8 cellular contexts compared by ENCODE assay signal in the genomic region with DNA sequence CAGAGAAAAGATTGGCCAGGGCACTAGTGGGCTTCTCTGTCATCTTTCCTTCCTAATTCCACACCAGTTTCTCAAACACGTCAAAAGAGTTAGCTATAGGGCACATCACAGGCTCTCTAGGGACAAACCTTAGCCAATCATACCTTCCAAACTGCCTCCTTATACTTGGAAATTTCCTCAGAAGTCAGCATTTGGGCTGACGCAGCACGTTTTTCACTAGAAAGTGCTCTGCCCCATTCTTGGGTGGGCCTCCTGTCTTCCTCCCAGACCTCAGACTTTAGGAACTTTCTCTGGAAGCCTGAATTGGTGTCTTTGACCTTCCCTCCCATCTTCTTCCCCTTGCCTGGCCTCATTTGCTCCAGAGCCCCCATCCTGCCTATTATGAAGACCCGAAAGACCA. TPM values are rescaled to one million over a fixed set of nuclear protein-coding genes. Genes with fewer than 3 reads are reported as not detected.
A peak's percentile ranks its signal among the peaks of the same experiment; 100 is the strongest.
DNase-seq lines count a peak whose midpoint lies in the region; ATAC-seq, FAIRE-seq and TF ChIP-seq lines count a peak whose summit lies in the region.

No MANE protein-coding gene starts in this region.

- no peak for DNase-seq in activated CD4-positive, alpha-beta T cell treated with anti-CD3 and anti-CD28 coated beads for 36 hours
- no peak for DNase-seq in activated CD4-positive, alpha-beta T cell treated with anti-CD3 and anti-CD28 coated beads for 4 hours
- DNase-seq in ascending aorta (ENCODE audit: low spot score in 2 of 2), result no peak
- no peak for DNase-seq in HepG2 (ENCODE audit: low spot score)
- no peak for DNase-seq in suprapubic skin (ENCODE audit: low spot score in 2 of 2)
- no peak for DNase-seq in OCI-M1 (lab: John Stamatoyannopoulos, UW)
- DNase-seq in effector CD8-positive, alpha-beta T cell (lab: John Stamatoyannopoulos, UW), result no peak

- H3K36me3 ChIP-seq in ascending aorta (peaks cover 22 to 32% of the 10 kb centered on the region in 2 donors), HepG2 (replicated peaks in 1 of 2; ENCODE audit: control insufficient read depth in 1 of 2, insufficient read depth in 2 of 2, low read length in 2 of 2) (peaks cover 4 to 12% of the 10 kb centered on the region in 2 experiments; a peak in 3 of 5 replicates), suprapubic skin (peaks cover 29% of the 10 kb centered on the region)

- H3K27me3 ChIP-seq in ascending aorta, result no peaks in the 10 kb centered on the region
- H3K27me3 ChIP-seq in HepG2 (ENCODE audit: control insufficient read depth in 1 of 2, insufficient read depth in 2 of 2, low read length in 2 of 2), result no peaks in the 10 kb centered on the region; a peak in 1 of 5 replicates
- H3K27me3 ChIP-seq in suprapubic skin, result peaks cover 8% of the 10 kb centered on the region

- TF ChIP-seq EP300 in HepG2 (IDR thresholded peaks at IDR 0.05; ENCODE audit: low read depth in 2 of 2, low read length in 2 of 2), result no peak
- TF ChIP-seq EP300 in HepG2 (CRISPR knock-in tag; IDR thresholded peaks at IDR 0.05; ENCODE audit: borderline replicate concordance), result no peak
- no peak for TF ChIP-seq EP300 in suprapubic skin (IDR thresholded peaks at IDR 0.05)

- H3K79me2 ChIP-seq in HepG2 (ENCODE audit: insufficient read depth, low read length), result no peaks in the 10 kb centered on the region

- peaks cover 8% of the 10 kb centered on the region for H3K27me3 Mint-ChIP-seq in activated CD4-positive, alpha-beta T cell treated with anti-CD3 and anti-CD28 coated beads for 36 hours

- in situ Hi-C loops in HepG2 (cut with HindIII; ENCODE audit: extremely low pct_ligation_motif_present, low pct_unique_long_range_greater_than_20kb), result no loop called here

- peak overlapping the region; percentile 78 for H3K9ac ChIP-seq in HepG2 (ENCODE audit: insufficient read depth, low read depth, low read length)

- no peaks in the 10 kb centered on the region for H4K20me1 ChIP-seq in HepG2 (ENCODE audit: insufficient read depth, low read length)

- POLR2A ChIA-PET in activated CD4-positive, alpha-beta T cell treated with anti-CD3 and anti-CD28 coated beads for 36 hours (lab: Charles Lee), result interaction anchor here (1.4 kb wide), 1 partner anchor 18 kb away, joined by 6 read pairs; no protein-coding TSS in a partner anchor
- POLR2A ChIA-PET in HepG2 (lab: Yijun Ruan, JAX), result interaction anchor here (1.3 to 5.9 kb wide), 12 partner anchors 8 to 99 kb away, joined by 5 to 141 read pairs (median 12); a partner anchor contains a TSS

- no peak for FAIRE-seq in HepG2 (lab: Jason Lieb, UNC)

- TF ChIP-seq RAD21 in HepG2 (CRISPR knock-in tag; IDR thresholded peaks at IDR 0.05), result no peak

- TF ChIP-seq POLR2A in HepG2 (IDR thresholded peaks at IDR 0.05; ENCODE audit: insufficient read depth in 1 of 2, low read depth in 2 of 2, low read length in 2 of 2), result no peak
- no peak for TF ChIP-seq POLR2A in suprapubic skin (IDR thresholded peaks at IDR 0.05)

- H3K9me3 Mint-ChIP-seq in activated CD4-positive, alpha-beta T cell treated with anti-CD3 and anti-CD28 coated beads for 36 hours (ENCODE audit: low read depth), result no peaks in the 10 kb centered on the region

- H3K4me1 ChIP-seq in ascending aorta (peaks cover 0 to 18% of the 10 kb centered on the region in 2 donors), HepG2 (ENCODE audit: insufficient read depth, low read length) (peaks cover 57% of the 10 kb centered on the region), suprapubic skin (peaks cover 19% of the 10 kb centered on the region)

- WGBS in HepG2 (ENCODE audit: low lambda C conversion rate), result 69% methylated on average over 4 of the region's 4 CpGs
- 47% methylated on average over 4 of the region's 4 CpGs for WGBS in suprapubic skin

- ATAC-seq in activated CD4-positive, alpha-beta T cell treated with anti-CD3 and anti-CD28 coated beads for 36 hours, result no peak
- no peak for ATAC-seq in HepG2
- no peak for ATAC-seq in HG02870 (IDR thresholded peaks at IDR 0.05; ENCODE audit: unreplicated experiment)

- H3K4me3 ChIP-seq in ascending aorta (peak overlapping the region; percentile 56 to 64), HepG2 (replicated peaks in 1 of 3; ENCODE audit: insufficient read depth in 1 of 3, low read depth in 2 of 3, low read length in 3 of 3) (peak overlapping the region; percentile 51 to 74 (median 52); a peak in 5 of 6 replicates), suprapubic skin (peak overlapping the region; percentile 58)

- H3K4me1 Mint-ChIP-seq in activated CD4-positive, alpha-beta T cell treated with anti-CD3 and anti-CD28 coated beads for 36 hours, result peaks cover 21% of the 10 kb centered on the region

- H2AFZ ChIP-seq in HepG2 (ENCODE audit: low read length), result no peak overlapping the region

- H3K27ac ChIP-seq in ascending aorta (peak overlapping the region; percentile 87 to 93), HepG2 (ENCODE audit: extremely low read length, insufficient read depth, low read length) (peak overlapping the region; percentile 87), suprapubic skin (peak overlapping the region; percentile 87)

- TF ChIP-seq CTCF in ascending aorta (IDR thresholded peaks at IDR 0.05) (no peak), HepG2 (CRISPR knock-in tag; IDR thresholded peaks at IDR 0.05) (no peak), suprapubic skin (IDR thresholded peaks at IDR 0.05) (no peak)

- BruUV-seq in HepG2 (replicated peaks; lab: Mats Ljungman, UMichigan), result no TSS peak

- CTCF ChIA-PET in activated CD4-positive, alpha-beta T cell treated with anti-CD3 and anti-CD28 coated beads for 36 hours (lab: Charles Lee), result interaction anchor here (0.5 to 25.2 kb wide), 11 partner anchors 11 to 353 kb away, joined by 3 to 526 read pairs (median 18); a partner anchor contains a TSS
- CTCF ChIA-PET in HepG2 (lab: Yijun Ruan, JAX; ENCODE audit: low intra/inter-chr PET ratio, low total read pairs), result interaction anchor here (1.1 to 4.2 kb wide), 3 partner anchors 14 to 25 kb away, joined by 3 to 45 read pairs (median 11); no protein-coding TSS in a partner anchor

- intact Hi-C loops in activated CD4-positive, alpha-beta T cell treated with anti-CD3 and anti-CD28 coated beads for 36 hours (cut with DNase I, micrococcal nuclease), result loop anchor here (1.0 to 5.0 kb wide), 7 partner anchors 10 to 310 kb away; a partner anchor contains a TSS
- intact Hi-C loops in ascending aorta (cut with DNase I) (loop anchor here (1.0 to 2.0 kb wide), 3 partner anchors 11 to 43 kb away; a partner anchor contains a TSS), HepG2 (cut with micrococcal nuclease; ENCODE audit: unreplicated experiment) (no loop called here)

- peak overlapping the region; percentile 79 for H3K27ac Mint-ChIP-seq in activated CD4-positive, alpha-beta T cell treated with anti-CD3 and anti-CD28 coated beads for 36 hours

- peak overlapping the region; percentile 89 for H3K4me2 ChIP-seq in HepG2 (ENCODE audit: low read depth, low read length)

- peak overlapping the region; percentile 79 for H3K4me3 Mint-ChIP-seq in activated CD4-positive, alpha-beta T cell treated with anti-CD3 and anti-CD28 coated beads for 36 hours

- H3K9me3 ChIP-seq in ascending aorta (no peaks in the 10 kb centered on the region), HepG2 (ENCODE audit: low read length) (no peaks in the 10 kb centered on the region), suprapubic skin (no peaks in the 10 kb centered on the region)

- no peaks in the 10 kb centered on the region for H3K36me3 Mint-ChIP-seq in activated CD4-positive, alpha-beta T cell treated with anti-CD3 and anti-CD28 coated beads for 36 hours (ENCODE audit: low read depth)

RNA-seq across cellular contexts. Expression of a gene that starts 11.1 kb away (rescaled TPM):
- total RNA-seq in activated CD4-positive, alpha-beta T cell treated with anti-CD3 and anti-CD28 coated beads for 36 hours, result 10 to 100 TPM; 30.0 to 37.7 TPM
- 72.4 TPM for total RNA-seq in ascending aorta
- total RNA-seq in HepG2 (2016; rRNA removed; fragmentation: Illumina TruSeq; extraction: Trizol), result 11.9 and 16.8 TPM in 2 replicates
- total RNA-seq in HepG2 (2016; cell fraction: cytosol; rRNA removed; fragmentation: Illumina TruSeq; extraction: Trizol; ENCODE audit: low read depth), result 2.4 and 4.1 TPM in 2 replicates
- 10.6 and 15.0 TPM in 2 replicates for total RNA-seq in HepG2 (2016; cell fraction: insoluble cytoplasmic fraction; rRNA removed; fragmentation: Illumina TruSeq; extraction: Trizol)
- total RNA-seq in HepG2 (2016; cell fraction: membrane; rRNA removed; fragmentation: Illumina TruSeq; extraction: Trizol), result 9.3 and 10.0 TPM in 2 replicates
- total RNA-seq in HepG2 (2016; cell fraction: nucleus; rRNA removed; fragmentation: Illumina TruSeq; extraction: Trizol), result 18.9 and 21.6 TPM in 2 replicates
- polyA plus RNA-seq in HepG2 (2011; rRNA removed), result 71.5 and 86.1 TPM in 2 replicates
- 38.5 and 39.6 TPM in 2 replicates for polyA plus RNA-seq in HepG2 (2011; cell fraction: cytosol; rRNA removed)
- 337 and 354 TPM in 2 replicates for polyA plus RNA-seq in HepG2 (2011; cell fraction: nucleus; rRNA removed)
- polyA plus RNA-seq in HepG2 (2012), result 24.0 and 38.4 TPM in 2 replicates
- polyA plus RNA-seq in HepG2 (2016; cell fraction: cytosol; fragmentation: Illumina TruSeq; extraction: Trizol; ENCODE audit: low read depth), result 3.0 and 4.5 TPM in 2 replicates
- polyA plus RNA-seq in HepG2 (2016; cell fraction: insoluble cytoplasmic fraction; fragmentation: Illumina TruSeq; extraction: Trizol; ENCODE audit: low read depth), result 14.7 and 15.8 TPM in 2 replicates
- 9.2 and 10.1 TPM in 2 replicates for polyA plus RNA-seq in HepG2 (2016; cell fraction: membrane; fragmentation: Illumina TruSeq; extraction: Trizol; ENCODE audit: low read depth)
- 49.5 and 57.7 TPM in 2 replicates for polyA plus RNA-seq in HepG2 (2016; cell fraction: nucleus; fragmentation: Illumina TruSeq; extraction: Trizol; ENCODE audit: insufficient read depth, low read depth)
- polyA minus RNA-seq in HepG2 (2011; rRNA and poly(A)+ RNA removed; ENCODE audit: low replicate concordance), result 78.6 and 219 TPM in 2 replicates
- 20.9 and 30.7 TPM in 2 replicates for polyA minus RNA-seq in HepG2 (2011; cell fraction: cytosol; rRNA and poly(A)+ RNA removed)
- 46.2 and 58.2 TPM in 2 replicates for polyA minus RNA-seq in HepG2 (2011; cell fraction: nucleus; rRNA and poly(A)+ RNA removed)
- 100 to 1,000 TPM in 1 of 4 donors, 10 to 100 TPM in 3; 57.6 to 296 (median 74.3) TPM for total RNA-seq in suprapubic skin

RNA-seq across cellular contexts. Expression of a gene that starts 11.2 kb away (rescaled TPM):
- under 1 TPM; 0.28 to 0.32 TPM for total RNA-seq in activated CD4-positive, alpha-beta T cell treated with anti-CD3 and anti-CD28 coated beads for 36 hours
- 0.53 TPM for total RNA-seq in ascending aorta
- total RNA-seq in HepG2 (2016; rRNA removed; fragmentation: Illumina TruSeq; extraction: Trizol), result 0.60 and 0.73 TPM in 2 replicates
- total RNA-seq in HepG2 (2016; cell fraction: cytosol; rRNA removed; fragmentation: Illumina TruSeq; extraction: Trizol; ENCODE audit: low read depth), result 0.51 and 0.62 TPM in 2 replicates
- total RNA-seq in HepG2 (2016; cell fraction: insoluble cytoplasmic fraction; rRNA removed; fragmentation: Illumina TruSeq; extraction: Trizol), result 0.42 and 1.1 TPM in 2 replicates
- total RNA-seq in HepG2 (2016; cell fraction: membrane; rRNA removed; fragmentation: Illumina TruSeq; extraction: Trizol), result 0.40 and 0.65 TPM in 2 replicates
- 1.1 and 1.3 TPM in 2 replicates for total RNA-seq in HepG2 (2016; cell fraction: nucleus; rRNA removed; fragmentation: Illumina TruSeq; extraction: Trizol)
- 0.58 and 0.78 TPM in 2 replicates for polyA plus RNA-seq in HepG2 (2011; rRNA removed)
- 0.42 TPM in 2 replicates for polyA plus RNA-seq in HepG2 (2011; cell fraction: cytosol; rRNA removed)
- polyA plus RNA-seq in HepG2 (2011; cell fraction: nucleus; rRNA removed), result 3.9 and 4.2 TPM in 2 replicates
- polyA plus RNA-seq in HepG2 (2012), result 1.4 and 1.9 TPM in 2 replicates
- 0.14 and 0.16 TPM in 2 replicates for polyA plus RNA-seq in HepG2 (2016; cell fraction: cytosol; fragmentation: Illumina TruSeq; extraction: Trizol; ENCODE audit: low read depth)
- 0.49 and 0.68 TPM in 2 replicates for polyA plus RNA-seq in HepG2 (2016; cell fraction: insoluble cytoplasmic fraction; fragmentation: Illumina TruSeq; extraction: Trizol; ENCODE audit: low read depth)
- 0.29 and 0.30 TPM in 2 replicates for polyA plus RNA-seq in HepG2 (2016; cell fraction: membrane; fragmentation: Illumina TruSeq; extraction: Trizol; ENCODE audit: low read depth)
- polyA plus RNA-seq in HepG2 (2016; cell fraction: nucleus; fragmentation: Illumina TruSeq; extraction: Trizol; ENCODE audit: insufficient read depth, low read depth), result 1.2 and 1.4 TPM in 2 replicates
- polyA minus RNA-seq in HepG2 (2011; rRNA and poly(A)+ RNA removed; ENCODE audit: low replicate concordance), result 1.4 and 3.3 TPM in 2 replicates
- polyA minus RNA-seq in HepG2 (2011; cell fraction: cytosol; rRNA and poly(A)+ RNA removed), result 0.49 TPM in 1 of 2 replicates, not detected in the other
- 1.2 and 1.3 TPM in 2 replicates for polyA minus RNA-seq in HepG2 (2011; cell fraction: nucleus; rRNA and poly(A)+ RNA removed)
- total RNA-seq in suprapubic skin, result 1 to 10 TPM; 1.2 to 6.0 (median 1.8) TPM

RNA-seq across cellular contexts. Expression of a gene that starts 19.7 kb away (rescaled TPM):
- under 1 TPM; 0.47 to 0.57 TPM for total RNA-seq in activated CD4-positive, alpha-beta T cell treated with anti-CD3 and anti-CD28 coated beads for 36 hours
- total RNA-seq in ascending aorta (5.7 TPM), HepG2 (2016; rRNA removed; fragmentation: Illumina TruSeq; extraction: Trizol) (18.0 and 27.7 TPM in 2 replicates), suprapubic skin (1 to 10 TPM; 1.6 to 4.2 (median 2.5) TPM)
- 8.5 and 8.9 TPM in 2 replicates for total RNA-seq in HepG2 (2016; cell fraction: cytosol; rRNA removed; fragmentation: Illumina TruSeq; extraction: Trizol; ENCODE audit: low read depth)
- total RNA-seq in HepG2 (2016; cell fraction: insoluble cytoplasmic fraction; rRNA removed; fragmentation: Illumina TruSeq; extraction: Trizol), result 14.9 and 26.2 TPM in 2 replicates
- 21.1 and 23.2 TPM in 2 replicates for total RNA-seq in HepG2 (2016; cell fraction: membrane; rRNA removed; fragmentation: Illumina TruSeq; extraction: Trizol)
- 32.0 and 35.5 TPM in 2 replicates for total RNA-seq in HepG2 (2016; cell fraction: nucleus; rRNA removed; fragmentation: Illumina TruSeq; extraction: Trizol)
- 16.7 and 16.8 TPM in 2 replicates for polyA plus RNA-seq in HepG2 (2011; rRNA removed)
- 12.0 and 21.9 TPM in 2 replicates for polyA plus RNA-seq in HepG2 (2011; cell fraction: cytosol; rRNA removed)
- polyA plus RNA-seq in HepG2 (2011; cell fraction: nucleus; rRNA removed), result 46.9 and 60.7 TPM in 2 replicates
- polyA plus RNA-seq in HepG2 (2012), result 10.6 and 15.7 TPM in 2 replicates
- 6.1 and 8.0 TPM in 2 replicates for polyA plus RNA-seq in HepG2 (2016; cell fraction: cytosol; fragmentation: Illumina TruSeq; extraction: Trizol; ENCODE audit: low read depth)
- polyA plus RNA-seq in HepG2 (2016; cell fraction: insoluble cytoplasmic fraction; fragmentation: Illumina TruSeq; extraction: Trizol; ENCODE audit: low read depth), result 14.9 and 20.6 TPM in 2 replicates
- 16.2 and 17.5 TPM in 2 replicates for polyA plus RNA-seq in HepG2 (2016; cell fraction: membrane; fragmentation: Illumina TruSeq; extraction: Trizol; ENCODE audit: low read depth)
- polyA plus RNA-seq in HepG2 (2016; cell fraction: nucleus; fragmentation: Illumina TruSeq; extraction: Trizol; ENCODE audit: insufficient read depth, low read depth), result 52.2 and 57.1 TPM in 2 replicates
- polyA minus RNA-seq in HepG2 (2011; rRNA and poly(A)+ RNA removed; ENCODE audit: low replicate concordance), result 32.5 and 65.2 TPM in 2 replicates
- 8.6 and 15.6 TPM in 2 replicates for polyA minus RNA-seq in HepG2 (2011; cell fraction: cytosol; rRNA and poly(A)+ RNA removed)
- 36.6 and 46.4 TPM in 2 replicates for polyA minus RNA-seq in HepG2 (2011; cell fraction: nucleus; rRNA and poly(A)+ RNA removed)

RNA-seq across cellular contexts. Expression of a gene that starts 42.5 kb away (rescaled TPM):
- 10 to 100 TPM; 14.8 to 15.7 TPM for total RNA-seq in activated CD4-positive, alpha-beta T cell treated with anti-CD3 and anti-CD28 coated beads for 36 hours
- total RNA-seq in ascending aorta (169 TPM), HepG2 (2016; rRNA removed; fragmentation: Illumina TruSeq; extraction: Trizol) (60.7 and 65.6 TPM in 2 replicates), suprapubic skin (10 to 100 TPM; 51.9 to 88.8 (median 61.2) TPM)
- 18.8 and 19.1 TPM in 2 replicates for total RNA-seq in HepG2 (2016; cell fraction: cytosol; rRNA removed; fragmentation: Illumina TruSeq; extraction: Trizol; ENCODE audit: low read depth)
- total RNA-seq in HepG2 (2016; cell fraction: insoluble cytoplasmic fraction; rRNA removed; fragmentation: Illumina TruSeq; extraction: Trizol), result 46.9 and 70.8 TPM in 2 replicates
- total RNA-seq in HepG2 (2016; cell fraction: membrane; rRNA removed; fragmentation: Illumina TruSeq; extraction: Trizol), result 50.4 and 56.7 TPM in 2 replicates
- 40.4 and 47.3 TPM in 2 replicates for total RNA-seq in HepG2 (2016; cell fraction: nucleus; rRNA removed; fragmentation: Illumina TruSeq; extraction: Trizol)
- 43.6 and 59.7 TPM in 2 replicates for polyA plus RNA-seq in HepG2 (2011; rRNA removed)
- polyA plus RNA-seq in HepG2 (2011; cell fraction: cytosol; rRNA removed), result 25.3 and 50.1 TPM in 2 replicates
- polyA plus RNA-seq in HepG2 (2011; cell fraction: nucleus; rRNA removed), result 161 and 196 TPM in 2 replicates
- polyA plus RNA-seq in HepG2 (2012), result 24.4 and 29.3 TPM in 2 replicates
- polyA plus RNA-seq in HepG2 (2016; cell fraction: cytosol; fragmentation: Illumina TruSeq; extraction: Trizol; ENCODE audit: low read depth), result 14.3 and 15.4 TPM in 2 replicates
- polyA plus RNA-seq in HepG2 (2016; cell fraction: insoluble cytoplasmic fraction; fragmentation: Illumina TruSeq; extraction: Trizol; ENCODE audit: low read depth), result 44.9 and 56.6 TPM in 2 replicates
- 34.1 and 38.8 TPM in 2 replicates for polyA plus RNA-seq in HepG2 (2016; cell fraction: membrane; fragmentation: Illumina TruSeq; extraction: Trizol; ENCODE audit: low read depth)
- polyA plus RNA-seq in HepG2 (2016; cell fraction: nucleus; fragmentation: Illumina TruSeq; extraction: Trizol; ENCODE audit: insufficient read depth, low read depth), result 112 and 124 TPM in 2 replicates
- polyA minus RNA-seq in HepG2 (2011; rRNA and poly(A)+ RNA removed; ENCODE audit: low replicate concordance), result 19.0 and 76.7 TPM in 2 replicates
- polyA minus RNA-seq in HepG2 (2011; cell fraction: cytosol; rRNA and poly(A)+ RNA removed), result 27.9 and 32.8 TPM in 2 replicates
- 19.3 and 19.8 TPM in 2 replicates for polyA minus RNA-seq in HepG2 (2011; cell fraction: nucleus; rRNA and poly(A)+ RNA removed)

RNA-seq across cellular contexts. Expression of a gene that starts 54.8 kb away (rescaled TPM):
- total RNA-seq in activated CD4-positive, alpha-beta T cell treated with anti-CD3 and anti-CD28 coated beads for 36 hours, result 10 to 100 TPM; 13.8 to 17.9 TPM
- total RNA-seq in ascending aorta (11.5 TPM), HepG2 (2016; rRNA removed; fragmentation: Illumina TruSeq; extraction: Trizol) (16.5 and 21.9 TPM in 2 replicates), suprapubic skin (1 to 10 TPM; 7.6 to 9.0 (median 8.1) TPM)
- total RNA-seq in HepG2 (2016; cell fraction: cytosol; rRNA removed; fragmentation: Illumina TruSeq; extraction: Trizol; ENCODE audit: low read depth), result 3.7 and 4.5 TPM in 2 replicates
- total RNA-seq in HepG2 (2016; cell fraction: insoluble cytoplasmic fraction; rRNA removed; fragmentation: Illumina TruSeq; extraction: Trizol), result 18.6 and 19.4 TPM in 2 replicates
- 11.4 and 11.5 TPM in 2 replicates for total RNA-seq in HepG2 (2016; cell fraction: membrane; rRNA removed; fragmentation: Illumina TruSeq; extraction: Trizol)
- 13.4 and 14.8 TPM in 2 replicates for total RNA-seq in HepG2 (2016; cell fraction: nucleus; rRNA removed; fragmentation: Illumina TruSeq; extraction: Trizol)
- 10.7 and 14.1 TPM in 2 replicates for polyA plus RNA-seq in HepG2 (2011; rRNA removed)
- polyA plus RNA-seq in HepG2 (2011; cell fraction: cytosol; rRNA removed), result 10.2 and 12.5 TPM in 2 replicates
- polyA plus RNA-seq in HepG2 (2011; cell fraction: nucleus; rRNA removed), result 17.6 and 19.3 TPM in 2 replicates
- polyA plus RNA-seq in HepG2 (2012), result 16.5 and 20.2 TPM in 2 replicates
- polyA plus RNA-seq in HepG2 (2016; cell fraction: cytosol; fragmentation: Illumina TruSeq; extraction: Trizol; ENCODE audit: low read depth), result 2.6 and 3.0 TPM in 2 replicates
- polyA plus RNA-seq in HepG2 (2016; cell fraction: insoluble cytoplasmic fraction; fragmentation: Illumina TruSeq; extraction: Trizol; ENCODE audit: low read depth), result 22.1 and 23.7 TPM in 2 replicates
- 8.2 and 8.4 TPM in 2 replicates for polyA plus RNA-seq in HepG2 (2016; cell fraction: membrane; fragmentation: Illumina TruSeq; extraction: Trizol; ENCODE audit: low read depth)
- polyA plus RNA-seq in HepG2 (2016; cell fraction: nucleus; fragmentation: Illumina TruSeq; extraction: Trizol; ENCODE audit: insufficient read depth, low read depth), result 39.8 and 46.5 TPM in 2 replicates
- 12.7 and 32.5 TPM in 2 replicates for polyA minus RNA-seq in HepG2 (2011; rRNA and poly(A)+ RNA removed; ENCODE audit: low replicate concordance)
- 4.7 and 5.5 TPM in 2 replicates for polyA minus RNA-seq in HepG2 (2011; cell fraction: cytosol; rRNA and poly(A)+ RNA removed)
- 14.2 and 14.9 TPM in 2 replicates for polyA minus RNA-seq in HepG2 (2011; cell fraction: nucleus; rRNA and poly(A)+ RNA removed)
